26 cellular contexts compared by ENCODE assay signal in genomic region chr1:195909061-195909460, GRCh38.
"Had no signal": no experiment of that assay in that cellular context is flagged by ENCODE, and none has a peak within 500 bp of the region (broad histone marks: within the 10 kb centered on the region; RNA-seq: fewer than 3 reads in every experiment).

No MANE protein-coding gene starts in this region.

- H3K4me3 Mint-ChIP-seq: activated naive CD4-positive, alpha-beta T cell treated with anti-CD3 and anti-CD28 coated beads, Interleukin-2, amount 10 ng/mL, durations not matched to agents 7 days and 5 days; activated naive CD8-positive, alpha-beta T cell treated with anti-CD3 and anti-CD28 coated beads, Interleukin-2, amount 50 U/mL, for 24 hours; naive B cell; stimulated activated effector memory CD8-positive, alpha-beta T cell treated with anti-CD3 and anti-CD28 coated beads, Interleukin-12 subunit alpha, Interleukin-12 subunit beta, amount 100 ng/mL, for 72 hours; type B pancreatic cell had no signal

- H3K4me1 Mint-ChIP-seq: activated naive CD4-positive, alpha-beta T cell treated with anti-CD3 and anti-CD28 coated beads, Interleukin-2, amount 10 ng/mL, durations not matched to agents 7 days and 5 days; activated naive CD8-positive, alpha-beta T cell treated with anti-CD3 and anti-CD28 coated beads, Interleukin-2, amount 50 U/mL, for 24 hours; naive B cell; stimulated activated effector memory CD8-positive, alpha-beta T cell treated with anti-CD3 and anti-CD28 coated beads, Interleukin-12 subunit alpha, Interleukin-12 subunit beta, amount 100 ng/mL, for 72 hours had no signal

- H3K9me3 Mint-ChIP-seq: activated naive CD4-positive, alpha-beta T cell treated with anti-CD3 and anti-CD28 coated beads, Interleukin-2, amount 10 ng/mL, durations not matched to agents 7 days and 5 days; naive B cell; stimulated activated effector memory CD8-positive, alpha-beta T cell treated with anti-CD3 and anti-CD28 coated beads, Interleukin-12 subunit alpha, Interleukin-12 subunit beta, amount 100 ng/mL, for 72 hours; type B pancreatic cell had no signal

- DNase-seq: activated CD4-positive, alpha-beta T cell treated with anti-CD3 and anti-CD28 coated beads, Interleukin-2, amount 50 U/mL, for 1 hour; activated CD8-positive, alpha-beta memory T cell treated with anti-CD3 and anti-CD28 coated beads for 24 hours; activated CD8-positive, alpha-beta memory T cell treated with anti-CD3 and anti-CD28 coated beads, Interleukin-2, amount 50 U/mL, for 48 hours; activated effector memory CD4-positive, alpha-beta T cell treated with Interleukin-2 at 50 U/mL for 16 hours; activated naive CD4-positive, alpha-beta T cell treated with anti-CD3 and anti-CD28 coated beads, Interleukin-2, amount 10 ng/mL, durations not matched to agents 7 days and 5 days; activated naive CD8-positive, alpha-beta T cell treated with anti-CD3 and anti-CD28 coated beads, Interleukin-2, amount 50 U/mL, for 24 hours; activated T-cell treated with anti-CD3 and anti-CD28 coated beads, Interleukin-2, amount 50 U/mL, for 48 hours; aorta; brain microvascular endothelial cell; cortex of kidney; effector CD4-positive, alpha-beta T cell; esophagus squamous epithelium; heart left ventricle; left ventricle myocardium superior; mesenchymal stem cell; mucosa of descending colon; naive B cell; ovary; psoas muscle; right cardiac atrium; stimulated activated CD4-positive, alpha-beta T cell treated with anti-CD3 and anti-CD28 coated beads, Interleukin-4, amount 100 ng/mL, for 1 hour; testis had no signal

- H3K36me3 ChIP-seq: brain microvascular endothelial cell, esophagus squamous epithelium, heart left ventricle, ovary had no signal

- H3K27ac ChIP-seq: brain microvascular endothelial cell, heart left ventricle, ovary, psoas muscle, testis had no signal

- H3K27me3 ChIP-seq: brain microvascular endothelial cell, esophagus squamous epithelium, heart left ventricle, ovary, testis had no signal

- H3K4me1 ChIP-seq: heart left ventricle, psoas muscle, testis had no signal

- ATAC-seq: activated CD4-positive, CD25-positive, alpha-beta regulatory T cell treated with anti-CD3 and anti-CD28 coated beads, Interleukin-2, amount 50 U/mL, for 24 hours; activated naive CD8-positive, alpha-beta T cell treated with anti-CD3 and anti-CD28 coated beads, Interleukin-2, amount 50 U/mL, for 24 hours; heart left ventricle; left ventricle myocardium superior; mucosa of descending colon; psoas muscle; right cardiac atrium; stimulated activated effector memory CD8-positive, alpha-beta T cell treated with anti-CD3 and anti-CD28 coated beads, Interleukin-12 subunit alpha, Interleukin-12 subunit beta, amount 100 ng/mL, for 72 hours had no signal

- H3K27ac Mint-ChIP-seq: activated naive CD4-positive, alpha-beta T cell treated with anti-CD3 and anti-CD28 coated beads, Interleukin-2, amount 10 ng/mL, durations not matched to agents 7 days and 5 days; activated naive CD8-positive, alpha-beta T cell treated with anti-CD3 and anti-CD28 coated beads, Interleukin-2, amount 50 U/mL, for 24 hours; naive B cell; stimulated activated effector memory CD8-positive, alpha-beta T cell treated with anti-CD3 and anti-CD28 coated beads, Interleukin-12 subunit alpha, Interleukin-12 subunit beta, amount 100 ng/mL, for 72 hours; type B pancreatic cell had no signal

- H3K27me3 Mint-ChIP-seq: activated naive CD4-positive, alpha-beta T cell treated with anti-CD3 and anti-CD28 coated beads, Interleukin-2, amount 10 ng/mL, durations not matched to agents 7 days and 5 days; activated naive CD8-positive, alpha-beta T cell treated with anti-CD3 and anti-CD28 coated beads, Interleukin-2, amount 50 U/mL, for 24 hours; naive B cell; type B pancreatic cell had no signal

- H3K36me3 Mint-ChIP-seq: activated naive CD4-positive, alpha-beta T cell treated with anti-CD3 and anti-CD28 coated beads, Interleukin-2, amount 10 ng/mL, durations not matched to agents 7 days and 5 days; naive B cell; stimulated activated effector memory CD8-positive, alpha-beta T cell treated with anti-CD3 and anti-CD28 coated beads, Interleukin-12 subunit alpha, Interleukin-12 subunit beta, amount 100 ng/mL, for 72 hours; type B pancreatic cell had no signal

- H3K9me3 ChIP-seq: esophagus squamous epithelium, heart left ventricle, mucosa of descending colon, ovary, psoas muscle, testis had no signal

- H3K4me3 ChIP-seq: esophagus squamous epithelium, heart left ventricle, mucosa of descending colon, ovary, psoas muscle, smooth muscle cell, testis had no signal

- H3K4me2 ChIP-seq: smooth muscle cell had no signal
